ENCODE assay signal across 25 cellular contexts in genomic region chr18:32742620-32743019, GRCh38. TPM values are rescaled to one million over a fixed set of nuclear protein-coding genes. Genes with fewer than 3 reads are reported as not detected.
DNase-seq lines count a peak whose midpoint lies in the region; ATAC-seq and TF ChIP-seq lines count a peak whose summit lies in the region.
"Had no signal": no experiment of that assay in that cellular context is flagged by ENCODE, and none has a peak within 500 bp of the region (broad histone marks: within the 10 kb centered on the region; RNA-seq: fewer than 3 reads in every experiment).

No MANE protein-coding gene starts in this region.

- H3K27ac ChIP-seq in HUES48 (ENCODE audit: low read depth, low read length), result peak overlapping the region; percentile 26
- no peak overlapping the region for H3K27ac ChIP-seq in neural progenitor cell
- H3K27ac ChIP-seq: BLaER1 treated with 17β-estradiol and CSF1 and Interleukin-3, amounts not matched to agents 10 nM and 100 nM; PC-9 had no signal

- H3K36me3 ChIP-seq in HUES48 (ENCODE audit: control insufficient read depth, insufficient read depth, low read length) (no peaks in the 10 kb centered on the region), neural progenitor cell (no peaks in the 10 kb centered on the region)
- H3K36me3 ChIP-seq: BLaER1 treated with 17β-estradiol and CSF1 and Interleukin-3, amounts not matched to agents 10 nM and 100 nM had no signal

- H3K4me3 Mint-ChIP-seq in neural progenitor cell, result no peak overlapping the region
- no peak overlapping the region for H3K4me3 Mint-ChIP-seq in natural killer cell treated with Interleukin-12 subunit alpha and Interleukin-12 subunit beta and Interleukin-15 and Interleukin-18, amount 100 ng/mL, for 72 hours
- H3K4me3 Mint-ChIP-seq: activated CD8-positive, alpha-beta T cell treated with anti-CD3 and anti-CD28 coated beads for 36 hours; activated naive CD8-positive, alpha-beta T cell treated with anti-CD3 and anti-CD28 coated beads for 36 hours; stimulated activated naive CD8-positive, alpha-beta T cell treated with anti-CD3 and anti-CD28 coated beads, Interleukin-15, amount 100 ng/mL, for 72 hours had no signal

- no peak for ATAC-seq in GM21825 (IDR thresholded peaks at IDR 0.05; ENCODE audit: unreplicated experiment)
- ATAC-seq in natural killer cell treated with Interleukin-12 subunit alpha and Interleukin-12 subunit beta and Interleukin-15 and Interleukin-18, amount 100 ng/mL, for 72 hours, result no peak
- ATAC-seq: activated CD8-positive, alpha-beta T cell treated with anti-CD3 and anti-CD28 coated beads for 36 hours; left colon; Right ventricle myocardium inferior; stimulated activated naive CD8-positive, alpha-beta T cell treated with anti-CD3 and anti-CD28 coated beads, Interleukin-15, amount 100 ng/mL, for 72 hours had no signal

- H3F3A ChIP-seq in neural progenitor cell (ENCODE audit: low read depth), result no peaks in the 10 kb centered on the region

- H2AFZ ChIP-seq in neural progenitor cell (replicated peaks), result peak overlapping the region; percentile 55
- H2AFZ ChIP-seq: PC-9 had no signal

- DNase-seq in COR-L47 (lab: John Stamatoyannopoulos, UW) (peak; percentile 18), glomerular visceral epithelial cell (ENCODE audit: extremely low spot score) (peak; percentile 28), neural progenitor cell (ENCODE audit: low spot score) (peak; percentile 17), GM13977 (ENCODE audit: low spot score) (no peak)
- no peak for DNase-seq in natural killer cell treated with Interleukin-12 subunit alpha and Interleukin-12 subunit beta and Interleukin-15 and Interleukin-18, amount 100 ng/mL, for 72 hours (ENCODE audit: low spot score)
- DNase-seq: activated CD8-positive, alpha-beta T cell treated with anti-CD3 and anti-CD28 coated beads for 36 hours; activated effector memory CD4-positive, alpha-beta T cell treated with Interleukin-2 at 50 U/mL for 16 hours; activated naive CD8-positive, alpha-beta T cell treated with anti-CD3 and anti-CD28 coated beads for 36 hours; Caco-2; left colon; MV-4-11; NCI-H146; NCI-H526; occipital lobe; PC-9; small intestine; stimulated activated naive CD8-positive, alpha-beta T cell treated with anti-CD3 and anti-CD28 coated beads, Interleukin-15, amount 100 ng/mL, for 72 hours; T-helper 2 cell had no signal

- no peaks in the 10 kb centered on the region for H3K27me3 Mint-ChIP-seq in neural progenitor cell (ENCODE audit: insufficient read depth, low read depth)
- peaks cover 6 to 23% of the 10 kb centered on the region in 2 donors for H3K27me3 Mint-ChIP-seq in natural killer cell treated with Interleukin-12 subunit alpha and Interleukin-12 subunit beta and Interleukin-15 and Interleukin-18, amount 100 ng/mL, for 72 hours
- H3K27me3 Mint-ChIP-seq: activated CD8-positive, alpha-beta T cell treated with anti-CD3 and anti-CD28 coated beads for 36 hours had no signal

- H3K9me3 ChIP-seq in HUES48 (ENCODE audit: control insufficient read depth, insufficient read depth, low read length) (no peaks in the 10 kb centered on the region), neural progenitor cell (ENCODE audit: low read depth) (no peaks in the 10 kb centered on the region)
- H3K9me3 ChIP-seq: BLaER1 treated with 17β-estradiol and CSF1 and Interleukin-3, amounts not matched to agents 10 nM and 100 nM; Caco-2 had no signal

- no peaks in the 10 kb centered on the region for H3K79me2 ChIP-seq in neural progenitor cell (ENCODE audit: low read depth)

- in situ Hi-C loops in GM13977 (cut with MboI; ENCODE audit: low pct_unique_long_range_greater_than_20kb, low sequenced_read_pairs, unreplicated experiment), result no loop called here

- H3K36me3 Mint-ChIP-seq in neural progenitor cell, result peaks cover 39% of the 10 kb centered on the region
- H3K36me3 Mint-ChIP-seq in natural killer cell treated with Interleukin-12 subunit alpha and Interleukin-12 subunit beta and Interleukin-15 and Interleukin-18, amount 100 ng/mL, for 72 hours, result no peaks in the 10 kb centered on the region
- H3K36me3 Mint-ChIP-seq: activated naive CD8-positive, alpha-beta T cell treated with anti-CD3 and anti-CD28 coated beads for 36 hours had no signal

- no peak overlapping the region for H3K4me2 ChIP-seq in neural progenitor cell
- H3K4me2 ChIP-seq: PC-9 had no signal

- H3K27ac Mint-ChIP-seq in neural progenitor cell, result peak overlapping the region; percentile 91
- H3K27ac Mint-ChIP-seq in natural killer cell treated with Interleukin-12 subunit alpha and Interleukin-12 subunit beta and Interleukin-15 and Interleukin-18, amount 100 ng/mL, for 72 hours, result no peak overlapping the region
- H3K27ac Mint-ChIP-seq: activated CD8-positive, alpha-beta T cell treated with anti-CD3 and anti-CD28 coated beads for 36 hours; activated naive CD8-positive, alpha-beta T cell treated with anti-CD3 and anti-CD28 coated beads for 36 hours; stimulated activated naive CD8-positive, alpha-beta T cell treated with anti-CD3 and anti-CD28 coated beads, Interleukin-15, amount 100 ng/mL, for 72 hours had no signal

- H3K9ac ChIP-seq in HUES48 (ENCODE audit: low read depth, low read length) (no peak overlapping the region), neural progenitor cell (no peak overlapping the region)
- H3K9ac ChIP-seq: BLaER1 treated with 17β-estradiol and CSF1 and Interleukin-3, amounts not matched to agents 10 nM and 100 nM had no signal

- no peak for TF ChIP-seq CTCF in neural progenitor cell (IDR thresholded peaks at IDR 0.05)
- TF ChIP-seq CTCF in GM13977 (IDR thresholded peaks at IDR 0.05; ENCODE audit: extremely low read depth, insufficient read depth, missing control alignments), result no peak

- H3K4me3 ChIP-seq in HUES48 (ENCODE audit: low read depth, low read length) (no peak overlapping the region), neural progenitor cell (no peak overlapping the region)
- H3K4me3 ChIP-seq: BLaER1 treated with 17β-estradiol and CSF1 and Interleukin-3, amounts not matched to agents 10 nM and 100 nM; PC-9 had no signal

- no peaks in the 10 kb centered on the region for H4K20me1 ChIP-seq in neural progenitor cell (ENCODE audit: low read depth)
- H4K20me1 ChIP-seq: BLaER1 treated with 17β-estradiol and CSF1 and Interleukin-3, amounts not matched to agents 10 nM and 100 nM had no signal

- H3K4me1 ChIP-seq in HUES48 (ENCODE audit: control insufficient read depth, insufficient read depth, low read length), result peaks cover 27% of the 10 kb centered on the region
- H3K4me1 ChIP-seq in neural progenitor cell, result peaks cover 15% of the 10 kb centered on the region
- H3K4me1 ChIP-seq: Caco-2 had no signal

- no peaks in the 10 kb centered on the region for H3K9me3 Mint-ChIP-seq in neural progenitor cell
- peaks cover 6% of the 10 kb centered on the region for H3K9me3 Mint-ChIP-seq in natural killer cell treated with Interleukin-12 subunit alpha and Interleukin-12 subunit beta and Interleukin-15 and Interleukin-18, amount 100 ng/mL, for 72 hours
- H3K9me3 Mint-ChIP-seq: activated CD8-positive, alpha-beta T cell treated with anti-CD3 and anti-CD28 coated beads for 36 hours; activated naive CD8-positive, alpha-beta T cell treated with anti-CD3 and anti-CD28 coated beads for 36 hours; stimulated activated naive CD8-positive, alpha-beta T cell treated with anti-CD3 and anti-CD28 coated beads, Interleukin-15, amount 100 ng/mL, for 72 hours had no signal

- H3K27me3 ChIP-seq in HUES48 (ENCODE audit: control insufficient read depth, insufficient read depth, low read length), result no peaks in the 10 kb centered on the region
- H3K27me3 ChIP-seq in neural progenitor cell, result no peaks in the 10 kb centered on the region
- H3K27me3 ChIP-seq: BLaER1 treated with 17β-estradiol and CSF1 and Interleukin-3, amounts not matched to agents 10 nM and 100 nM had no signal

- H3K4me1 Mint-ChIP-seq in neural progenitor cell, result peaks cover 22% of the 10 kb centered on the region
- no peaks in the 10 kb centered on the region for H3K4me1 Mint-ChIP-seq in natural killer cell treated with Interleukin-12 subunit alpha and Interleukin-12 subunit beta and Interleukin-15 and Interleukin-18, amount 100 ng/mL, for 72 hours (ENCODE audit: low read depth in 2 of 2)
- H3K4me1 Mint-ChIP-seq: activated naive CD8-positive, alpha-beta T cell treated with anti-CD3 and anti-CD28 coated beads for 36 hours; stimulated activated naive CD8-positive, alpha-beta T cell treated with anti-CD3 and anti-CD28 coated beads, Interleukin-15, amount 100 ng/mL, for 72 hours had no signal

RNA-seq across cellular contexts. Expression of gene KLHL14, which starts 30.2 kb away (rescaled TPM):
- 0.13 TPM in 1 of 2 replicates, not detected in the other for total RNA-seq in neural progenitor cell (ENCODE audit: low replicate concordance)
- under 1 TPM in 1 of 2 donors, not detected in 1; 0.22 TPM for total RNA-seq in natural killer cell treated with Interleukin-12 subunit alpha and Interleukin-12 subunit beta and Interleukin-15 and Interleukin-18, amount 100 ng/mL, for 72 hours
- total RNA-seq: activated CD8-positive, alpha-beta T cell treated with anti-CD3 and anti-CD28 coated beads for 36 hours; Caco-2; endothelial cell of umbilical vein; LHCN-M2; myocyte; PC-9; Right ventricle myocardium inferior had no signal

Comparison
In these comparisons a context has a peak if more than half of its experiments do, and no peak if none do; other contexts are left out.
1. DNase-seq: peak in COR-L47 (single experiment), glomerular visceral epithelial cell (single experiment) and neural progenitor cell (single experiment); none in natural killer cell treated with Interleukin-12 subunit alpha and Interleukin-12 subunit beta and Interleukin-15 and Interleukin-18, amount 100 ng/mL, for 72 hours (single experiment) and GM13977 (single experiment).